1 cellular context compared by ENCODE assay signal in genomic region chr2:9896216-9896615, GRCh38.
A peak's percentile ranks its signal among the peaks of the same experiment; 100 is the strongest.
TF ChIP-seq lines count a peak whose summit lies in the region.

No MANE protein-coding gene starts in this region.

TF ChIP-seq in HepG2, 621 proteins besides CTCF, POLR2A, EP300 and RAD21:
- TF ChIP-seq HMG20A (CRISPR knock-in tag; IDR thresholded peaks at IDR 0.05; ENCODE audit: borderline replicate concordance) (no peak), NBN (conservative IDR thresholded peaks at IDR 0.05) (no peak), ISL2 (CRISPR knock-in tag; IDR thresholded peaks at IDR 0.05) (0 out of 2 replicates have a peak, but pooled peaks have one; percentile 44), SOX13 (IDR thresholded peaks at IDR 0.05) (peak; percentile 64), SOX13 (CRISPR knock-in tag; conservative IDR thresholded peaks at IDR 0.05 in 1 of 2, IDR thresholded peaks at IDR 0.05 in 1 of 2) (peak in 1 of 2 experiments; percentile 90; a peak in 2 of 4 replicates), SOX6 (IDR thresholded peaks at IDR 0.05) (no peak), SOX6 (CRISPR knock-in tag; IDR thresholded peaks at IDR 0.05) (peak; percentile 50; the same call in 1 of the 2 replicates), ZXDC (CRISPR knock-in tag; IDR thresholded peaks at IDR 0.05) (no peak), ETV6 (CRISPR knock-in tag; conservative IDR thresholded peaks at IDR 0.05) (no peak), CREB1 (IDR thresholded peaks at IDR 0.05) (no peak), CREB1 (CRISPR knock-in tag; IDR thresholded peaks at IDR 0.05) (0 out of 2 replicates have a peak, but pooled peaks have one; percentile 31), GATAD2A (CRISPR knock-in tag; IDR thresholded peaks at IDR 0.05) (peak; percentile 25; the same call in 1 of the 2 replicates), SOX5 (CRISPR knock-in tag; IDR thresholded peaks at IDR 0.05; ENCODE audit: borderline replicate concordance) (peak; percentile 51; the same call in 1 of the 2 replicates), ZBTB33 (CRISPR knock-in tag; IDR thresholded peaks at IDR 0.05) (peak; percentile 98)
- TF ChIP-seq, protein P1, sequence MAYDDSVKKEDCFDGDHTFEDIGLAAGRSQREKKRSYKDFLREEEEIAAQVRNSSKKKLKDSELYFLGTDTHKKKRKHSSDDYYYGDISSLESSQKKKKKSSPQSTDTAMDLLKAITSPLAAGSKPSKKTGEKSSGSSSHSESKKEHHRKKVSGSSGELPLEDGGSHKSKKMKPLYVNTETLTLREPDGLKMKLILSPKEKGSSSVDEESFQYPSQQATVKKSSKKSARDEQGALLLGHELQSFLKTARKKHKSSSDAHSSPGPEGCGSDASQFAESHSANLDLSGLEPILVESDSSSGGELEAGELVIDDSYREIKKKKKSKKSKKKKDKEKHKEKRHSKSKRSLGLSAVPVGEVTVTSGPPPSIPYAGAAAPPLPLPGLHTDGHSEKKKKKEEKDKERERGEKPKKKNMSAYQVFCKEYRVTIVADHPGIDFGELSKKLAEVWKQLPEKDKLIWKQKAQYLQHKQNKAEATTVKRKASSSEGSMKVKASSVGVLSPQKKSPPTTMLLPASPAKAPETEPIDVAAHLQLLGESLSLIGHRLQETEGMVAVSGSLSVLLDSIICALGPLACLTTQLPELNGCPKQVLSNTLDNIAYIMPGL (CRISPR knock-in tag; IDR thresholded peaks at IDR 0.05; ENCODE audit: borderline replicate concordance in 1 of 2, low read depth in 1 of 2), result no peak
- TF ChIP-seq, protein P2, sequence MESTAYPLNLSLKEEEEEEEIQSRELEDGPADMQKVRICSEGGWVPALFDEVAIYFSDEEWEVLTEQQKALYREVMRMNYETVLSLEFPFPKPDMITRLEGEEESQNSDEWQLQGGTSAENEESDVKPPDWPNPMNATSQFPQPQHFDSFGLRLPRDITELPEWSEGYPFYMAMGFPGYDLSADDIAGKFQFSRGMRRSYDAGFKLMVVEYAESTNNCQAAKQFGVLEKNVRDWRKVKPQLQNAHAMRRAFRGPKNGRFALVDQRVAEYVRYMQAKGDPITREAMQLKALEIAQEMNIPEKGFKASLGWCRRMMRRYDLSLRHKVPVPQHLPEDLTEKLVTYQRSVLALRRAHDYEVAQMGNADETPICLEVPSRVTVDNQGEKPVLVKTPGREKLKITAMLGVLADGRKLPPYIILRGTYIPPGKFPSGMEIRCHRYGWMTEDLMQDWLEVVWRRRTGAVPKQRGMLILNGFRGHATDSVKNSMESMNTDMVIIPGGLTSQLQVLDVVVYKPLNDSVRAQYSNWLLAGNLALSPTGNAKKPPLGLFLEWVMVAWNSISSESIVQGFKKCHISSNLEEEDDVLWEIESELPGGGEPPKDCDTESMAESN (CRISPR knock-in tag; conservative IDR thresholded peaks at IDR 0.05), result no peak
- TF ChIP-seq, protein P3, sequence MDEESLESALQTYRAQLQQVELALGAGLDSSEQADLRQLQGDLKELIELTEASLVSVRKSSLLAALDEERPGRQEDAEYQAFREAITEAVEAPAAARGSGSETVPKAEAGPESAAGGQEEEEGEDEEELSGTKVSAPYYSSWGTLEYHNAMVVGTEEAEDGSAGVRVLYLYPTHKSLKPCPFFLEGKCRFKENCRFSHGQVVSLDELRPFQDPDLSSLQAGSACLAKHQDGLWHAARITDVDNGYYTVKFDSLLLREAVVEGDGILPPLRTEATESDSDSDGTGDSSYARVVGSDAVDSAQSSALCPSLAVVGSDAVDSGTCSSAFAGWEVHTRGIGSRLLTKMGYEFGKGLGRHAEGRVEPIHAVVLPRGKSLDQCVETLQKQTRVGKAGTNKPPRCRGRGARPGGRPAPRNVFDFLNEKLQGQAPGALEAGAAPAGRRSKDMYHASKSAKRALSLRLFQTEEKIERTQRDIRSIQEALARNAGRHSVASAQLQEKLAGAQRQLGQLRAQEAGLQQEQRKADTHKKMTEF (CRISPR knock-in tag; IDR thresholded peaks at IDR 0.05), result 0 out of 2 replicates have a peak, but pooled peaks have one; percentile 2
